10 cellular contexts compared by ENCODE assay signal in the genomic region with DNA sequence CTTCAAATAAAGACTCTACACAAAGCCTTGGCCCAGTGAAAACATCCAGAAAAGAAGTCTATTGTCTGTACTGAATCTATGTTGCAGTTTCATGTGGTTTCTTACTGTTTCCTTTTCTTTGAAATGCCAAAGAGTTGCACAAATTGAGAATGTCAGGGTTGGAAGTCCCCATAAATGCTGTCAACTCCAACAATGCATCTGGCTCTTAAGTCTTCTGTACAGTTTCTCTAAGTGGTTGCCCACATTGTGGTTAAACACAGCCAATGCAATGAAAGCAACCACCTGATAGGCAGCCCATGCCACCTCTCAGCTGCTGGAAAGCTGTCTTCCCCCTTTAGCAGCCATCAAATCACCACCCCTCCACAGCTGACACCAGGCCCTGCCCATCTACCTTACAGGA.
DNase-seq lines count a peak whose midpoint lies in the region; ATAC-seq lines count a peak whose summit lies in the region.
"Had no signal": no experiment of that assay in that cellular context is flagged by ENCODE, and none has a peak within 500 bp of the region (broad histone marks: within the 10 kb centered on the region; RNA-seq: fewer than 3 reads in every experiment).

No MANE protein-coding gene starts in this region.

- peak overlapping the region; percentile 86 for H3K27ac Mint-ChIP-seq in activated naive CD4-positive, alpha-beta T cell treated with anti-CD3 and anti-CD28 coated beads, Interleukin-2, amount 50 U/mL, for 24 hours

- peaks cover 7% of the 10 kb centered on the region for H3K9me3 Mint-ChIP-seq in activated naive CD4-positive, alpha-beta T cell treated with anti-CD3 and anti-CD28 coated beads, Interleukin-2, amount 50 U/mL, for 24 hours

- ATAC-seq in GM18498 (IDR thresholded peaks at IDR 0.05; ENCODE audit: unreplicated experiment) (peak; percentile 93), GM21423 (IDR thresholded peaks at IDR 0.05; ENCODE audit: unreplicated experiment) (peak; percentile 86), HG03432 (IDR thresholded peaks at IDR 0.05; ENCODE audit: unreplicated experiment) (peak; percentile 94), GM19328 (IDR thresholded peaks at IDR 0.05; ENCODE audit: unreplicated experiment) (no peak)
- ATAC-seq: lower lobe of right lung had no signal

- peaks cover 1% of the 10 kb centered on the region for H3K36me3 Mint-ChIP-seq in activated naive CD4-positive, alpha-beta T cell treated with anti-CD3 and anti-CD28 coated beads, Interleukin-2, amount 50 U/mL, for 24 hours

- no peaks in the 10 kb centered on the region for H3K27me3 Mint-ChIP-seq in activated naive CD4-positive, alpha-beta T cell treated with anti-CD3 and anti-CD28 coated beads, Interleukin-2, amount 50 U/mL, for 24 hours

- DNase-seq in NCI-H146 (lab: John Stamatoyannopoulos, UW) (no peak), NCI-H2107 treated with DMSO at 0.1 percent for 48 hours (lab: John Stamatoyannopoulos, UW; ENCODE audit: unreplicated experiment) (no peak), NCI-H526 (lab: John Stamatoyannopoulos, UW) (no peak)
- DNase-seq: lower lobe of right lung, Peyer's patch had no signal

- peak overlapping the region; percentile 48 for H3K4me3 Mint-ChIP-seq in activated naive CD4-positive, alpha-beta T cell treated with anti-CD3 and anti-CD28 coated beads, Interleukin-2, amount 50 U/mL, for 24 hours

- H3K4me1 Mint-ChIP-seq in activated naive CD4-positive, alpha-beta T cell treated with anti-CD3 and anti-CD28 coated beads, Interleukin-2, amount 50 U/mL, for 24 hours = peaks cover 28% of the 10 kb centered on the region
